Comparison of ENCODE assay signal across 16 cellular contexts in the genomic region with DNA sequence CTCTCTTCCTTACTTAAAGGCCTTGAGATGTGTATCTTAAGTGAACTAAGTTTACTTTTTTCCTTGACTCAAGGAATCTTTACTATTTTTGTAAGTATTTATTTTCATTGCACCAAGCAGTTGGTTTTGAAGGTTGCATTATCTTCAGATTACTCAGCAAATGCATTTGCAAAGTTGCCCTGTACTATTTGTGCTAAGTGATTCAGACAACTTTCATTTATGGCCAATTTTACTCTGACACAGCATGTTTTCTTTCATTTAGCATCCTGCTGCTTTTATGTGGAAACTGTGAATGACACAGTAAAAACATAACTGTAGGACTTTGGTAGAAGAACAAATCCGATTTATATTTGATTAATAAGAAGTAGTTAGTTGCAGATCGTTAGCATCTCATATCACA.
A peak's percentile ranks its signal among the peaks of the same experiment; 100 is the strongest.
DNase-seq lines count a peak whose midpoint lies in the region; ATAC-seq, FAIRE-seq and TF ChIP-seq lines count a peak whose summit lies in the region.
"Had no signal": no experiment of that assay in that cellular context is flagged by ENCODE, and none has a peak within 500 bp of the region (broad histone marks: within the 10 kb centered on the region; RNA-seq: fewer than 3 reads in every experiment).

No MANE protein-coding gene starts in this region.

- no peaks in the 10 kb centered on the region for H3K79me2 ChIP-seq in HCT116 (ENCODE audit: insufficient read depth, low read length)

- 36 to 58% (median 37%) methylated on average over 2 of the region's 2 CpGs for WGBS in adrenal gland, 4 donors

- POLR2A ChIA-PET in HCT116 (lab: Charles Lee) = no interaction called here

- H3K36me3 ChIP-seq in HCT116 (ENCODE audit: control insufficient read depth in 1 of 2, insufficient read depth in 2 of 2, low read length in 2 of 2) (no peaks in the 10 kb centered on the region), adrenal gland (replicated peaks in 1 of 2) (no peaks in the 10 kb centered on the region), thoracic aorta (no peaks in the 10 kb centered on the region)

- no peak overlapping the region for H2AFZ ChIP-seq in HCT116 (ENCODE audit: low read depth, low read length, poor library complexity, severe bottlenecking)
- H2AFZ ChIP-seq: GM23338 had no signal

- no peaks in the 10 kb centered on the region for H3K9me2 ChIP-seq in HCT116 (ENCODE audit: insufficient read depth)

- BruUV-seq in HCT116 (replicated peaks; lab: Mats Ljungman, UMichigan) = no TSS peak

- no peak for TF ChIP-seq POLR2A in HCT116 (IDR thresholded peaks at IDR 0.05; ENCODE audit: borderline replicate concordance, extremely low read depth, insufficient read depth, insufficient read length)
- no peak for TF ChIP-seq POLR2A in adrenal gland (IDR thresholded peaks at IDR 0.05)
- TF ChIP-seq POLR2A in GM12891 (IDR thresholded peaks at IDR 0.05; ENCODE audit: low read depth, low read length) = no peak

- H3K27me3 ChIP-seq in HCT116 (ENCODE audit: insufficient read depth, low read length) (no peaks in the 10 kb centered on the region), adrenal gland (no peaks in the 10 kb centered on the region), thoracic aorta (replicated peaks; ENCODE audit: insufficient read depth) (no peaks in the 10 kb centered on the region)

- DNase-seq in HCT116 (ENCODE audit: low read depth, low spot score) (peak; percentile 85), adrenal gland (no peak), glomerular endothelial cell (ENCODE audit: extremely low read depth, low read depth, low spot score) (peak; percentile 25), thoracic aorta (ENCODE audit: low spot score) (no peak), hippocampal formation (lab: John Stamatoyannopoulos, UW) (no peak), GM12891 (ENCODE audit: insufficient read length, low spot score) (no peak), UCSD-AML1 (lab: John Stamatoyannopoulos, UW; ENCODE audit: unreplicated experiment) (no peak)
- DNase-seq: activated naive CD8-positive, alpha-beta T cell treated with anti-CD3 and anti-CD28 coated beads, Interleukin-2, amount 50 U/mL, for 24 hours; GDM1; Kasumi-1; midbrain; NCI-H526; small intestine; stimulated activated CD8-positive, alpha-beta memory T cell treated with anti-CD3 and anti-CD28 coated beads, Interleukin-4, amount 100 ng/mL, for 48 hours; T-helper 1 cell had no signal

- CTCF ChIA-PET in HCT116 (lab: Charles Lee) = no interaction called here

- peak overlapping the region; percentile 67 for H3K4me2 ChIP-seq in HCT116 (ENCODE audit: low read length)
- H3K4me2 ChIP-seq: GM23338 had no signal

- peak; percentile 65 for ATAC-seq in HCT116
- ATAC-seq in thoracic aorta (ENCODE audit: insufficient number of reproducible peaks, low FRiP score, low read depth) = peak; percentile 66
- ATAC-seq: activated naive CD8-positive, alpha-beta T cell treated with anti-CD3 and anti-CD28 coated beads, Interleukin-2, amount 50 U/mL, for 24 hours; GM23338 had no signal

- H3K9ac ChIP-seq in HCT116 (ENCODE audit: low read length) = peak overlapping the region; percentile 30

- FAIRE-seq in GM12891 (lab: Jason Lieb, UNC) = no peak
- FAIRE-seq: small intestine had no signal

- no peak for TF ChIP-seq CTCF in HCT116 (IDR thresholded peaks at IDR 0.05 in 2 of 3, conservative IDR thresholded peaks at IDR 0.05 in 1 of 3; ENCODE audit: borderline replicate concordance in 1 of 3, insufficient read depth in 1 of 3, low read depth in 2 of 3, low read length in 2 of 3)
- TF ChIP-seq CTCF in adrenal gland (IDR thresholded peaks at IDR 0.05) = no peak
- no peak for TF ChIP-seq CTCF in thoracic aorta (IDR thresholded peaks at IDR 0.05)

- intact Hi-C loops in HCT116 (cut with micrococcal nuclease) = no loop called here
- intact Hi-C loops in adrenal gland (cut with DNase I) = no loop called here

- H3K9me3 ChIP-seq in HCT116 (ENCODE audit: control insufficient read depth in 1 of 2, insufficient read depth in 1 of 2, low read depth in 1 of 2, low read length in 2 of 2) (no peaks in the 10 kb centered on the region; a peak in 1 of 4 replicates), adrenal gland (replicated peaks in 1 of 3) (no peaks in the 10 kb centered on the region), thoracic aorta (no peaks in the 10 kb centered on the region)

- H3K4me3 ChIP-seq in HCT116 (replicated peaks in 1 of 2; ENCODE audit: low read depth in 1 of 2, low read length in 2 of 2) = peak overlapping the region in 1 of 2 experiments; percentile 25; a peak in 1 of 4 replicates
- H3K4me3 ChIP-seq in adrenal gland = no peak overlapping the region
- no peak overlapping the region for H3K4me3 ChIP-seq in thoracic aorta
- H3K4me3 ChIP-seq: GM23338 had no signal

- H4K20me1 ChIP-seq in HCT116 (ENCODE audit: insufficient read depth) = no peaks in the 10 kb centered on the region

- peaks cover 48 to 60% of the 10 kb centered on the region in 2 experiments for H3K4me1 ChIP-seq in HCT116 (ENCODE audit: control insufficient read depth in 1 of 2, insufficient read depth in 2 of 2, low read length in 2 of 2)
- H3K4me1 ChIP-seq in adrenal gland (replicated peaks in 1 of 2) = peaks cover 0 to 17% of the 10 kb centered on the region in 2 donors
- H3K4me1 ChIP-seq in thoracic aorta (ENCODE audit: control insufficient read depth in 1 of 2, low read depth in 2 of 2) = peaks cover 7 to 13% of the 10 kb centered on the region in 2 donors

- RAD21 ChIA-PET in HCT116 (lab: Charles Lee; ENCODE audit: low non-redundant PET in 1 of 2, low total read pairs in 2 of 2, uncharacterized antibody in 2 of 2, unreplicated experiment in 2 of 2) = no interaction called here

- TF ChIP-seq RAD21 in HCT116 (IDR thresholded peaks at IDR 0.05; ENCODE audit: low read depth) = 0 out of 2 replicates have a peak, but pooled peaks have one; percentile 1

- H3K27ac ChIP-seq in HCT116 (ENCODE audit: low read depth, low read length) (peak overlapping the region; percentile 96), adrenal gland (peak overlapping the region; percentile 48 to 69 (median 61)), thoracic aorta (peak overlapping the region; percentile 49 to 58)

TF ChIP-seq in HCT116, 20 proteins besides CTCF, POLR2A, EP300 and RAD21:
- TF ChIP-seq FOSL1 (IDR thresholded peaks at IDR 0.05; ENCODE audit: low read depth) (peak; percentile 50; the same call in 1 of the 2 replicates), ELF1 (IDR thresholded peaks at IDR 0.05; ENCODE audit: borderline replicate concordance, low read depth) (no peak), SIN3A (IDR thresholded peaks at IDR 0.05; ENCODE audit: low read depth) (peak; percentile 53; the same call in 1 of the 2 replicates), TCF7L2 (IDR thresholded peaks at IDR 0.05; ENCODE audit: borderline replicate concordance, extremely low read depth, insufficient read depth, insufficient read length) (peak; percentile 73), CEBPB (IDR thresholded peaks at IDR 0.05; ENCODE audit: low read depth) (peak; percentile 52; the same call in 1 of the 2 replicates), EGR1 (IDR thresholded peaks at IDR 0.05; ENCODE audit: low read depth) (no peak), SP1 (IDR thresholded peaks at IDR 0.05; ENCODE audit: low read depth) (peak; percentile 49), YY1 (IDR thresholded peaks at IDR 0.05; ENCODE audit: extremely low read depth, insufficient replicate concordance, low read depth, low read length) (no peak), EZH2 (IDR thresholded peaks at IDR 0.05) (no peak), SRF (IDR thresholded peaks at IDR 0.05; ENCODE audit: low read depth) (peak; percentile 23; the same call in 1 of the 2 replicates), JUND (IDR thresholded peaks at IDR 0.05) (peak; percentile 51), CBX3 (IDR thresholded peaks at IDR 0.05; ENCODE audit: low read depth) (peak; percentile 21; the same call in 1 of the 2 replicates)
- TF ChIP-seq, protein P1, sequence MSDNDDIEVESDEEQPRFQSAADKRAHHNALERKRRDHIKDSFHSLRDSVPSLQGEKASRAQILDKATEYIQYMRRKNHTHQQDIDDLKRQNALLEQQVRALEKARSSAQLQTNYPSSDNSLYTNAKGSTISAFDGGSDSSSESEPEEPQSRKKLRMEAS (IDR thresholded peaks at IDR 0.05) = no peak

TF ChIP-seq in GM12891, 5 proteins besides CTCF, POLR2A, EP300 and RAD21:
- TF ChIP-seq POU2F2 (IDR thresholded peaks at IDR 0.05; ENCODE audit: low read depth, low read length) (no peak), PAX5 (IDR thresholded peaks at IDR 0.05; ENCODE audit: insufficient read depth, low read length, severe bottlenecking) (no peak), POLR2AphosphoS5 (IDR thresholded peaks at IDR 0.05; ENCODE audit: low read depth, low read length) (no peak), TAF1 (IDR thresholded peaks at IDR 0.05; ENCODE audit: low read depth, low read length) (no peak), SPI1 (IDR thresholded peaks at IDR 0.05; ENCODE audit: low read depth, low read length) (no peak)

Comparison
In these comparisons a context has a peak if more than half of its experiments do, and no peak if none do; other contexts are left out.
1. DNase-seq: peak in HCT116 (single experiment) and glomerular endothelial cell (single experiment); none in adrenal gland (0 of 7), thoracic aorta (single experiment), hippocampal formation (0 of 2), GM12891 (single experiment) and UCSD-AML1 (single experiment).
2. Peak in every context shown above with its lines, with median percentiles within 50 percentile points of each other: H3K27ac ChIP-seq.